16 cellular contexts compared by ENCODE assay signal in the genomic region with DNA sequence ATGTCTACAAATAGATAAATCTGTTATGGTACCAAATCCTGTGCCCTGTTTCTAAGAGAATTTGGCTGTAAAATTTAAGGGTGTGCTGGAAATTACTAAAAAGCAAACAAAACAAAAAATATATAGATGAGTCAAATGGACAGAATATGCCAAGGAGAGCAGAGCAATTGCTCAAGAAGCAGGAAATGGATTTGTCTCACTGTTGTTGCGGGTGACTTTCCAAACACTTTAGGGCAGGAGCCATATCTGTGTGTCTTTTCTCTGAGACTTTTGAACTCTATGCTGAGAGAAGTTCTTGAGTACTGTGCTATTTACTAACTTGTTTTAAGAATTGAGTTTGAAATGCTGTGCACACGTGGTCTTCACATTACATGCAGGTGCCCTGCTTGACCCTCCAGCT.
A peak's percentile ranks its signal among the peaks of the same experiment; 100 is the strongest.
DNase-seq lines count a peak whose midpoint lies in the region; ATAC-seq and TF ChIP-seq lines count a peak whose summit lies in the region.
"Had no signal": no experiment of that assay in that cellular context is flagged by ENCODE, and none has a peak within 500 bp of the region (broad histone marks: within the 10 kb centered on the region; RNA-seq: fewer than 3 reads in every experiment).

No MANE protein-coding gene starts in this region.

- H3K27me3 ChIP-seq in ACC112 (ENCODE audit: insufficient read depth, low read length) (no peaks in the 10 kb centered on the region), ascending aorta (no peaks in the 10 kb centered on the region)

- peaks cover 6% of the 10 kb centered on the region for H3K9me3 Mint-ChIP-seq in HFFc6
- H3K9me3 Mint-ChIP-seq: activated T-cell treated with anti-CD3 and anti-CD28 coated beads, Interleukin-2, amount 50 U/mL, for 24 hours had no signal

- H3K4me3 Mint-ChIP-seq in HFFc6 = no peak overlapping the region
- H3K4me3 Mint-ChIP-seq: activated naive CD8-positive, alpha-beta T cell treated with anti-CD3 and anti-CD28 coated beads, Interleukin-2, amount 10 ng/mL, durations not matched to agents 7 days and 5 days; activated T-cell treated with anti-CD3 and anti-CD28 coated beads, Interleukin-2, amount 50 U/mL, for 24 hours; mesothelial cell of epicardium; T-helper 1 cell treated with Interleukin-12 subunit alpha and Interleukin-12 subunit beta and Interleukin-4 antibody, amounts not matched to agents 30 μg/mL and 1 μg/mL, for 36 hours had no signal

- H3K4me1 ChIP-seq in ACC112 (ENCODE audit: control insufficient read depth, insufficient read depth, low read length, unreplicated experiment) = peaks cover 26% of the 10 kb centered on the region
- peaks cover 6 to 30% of the 10 kb centered on the region in 2 donors for H3K4me1 ChIP-seq in ascending aorta

- H3K4me3 ChIP-seq in ACC112 (ENCODE audit: low read depth, low read length) (no peak overlapping the region), ascending aorta (no peak overlapping the region)

- peak; percentile 34 for ATAC-seq in left colon
- ATAC-seq in GM21737 (IDR thresholded peaks at IDR 0.05; ENCODE audit: unreplicated experiment) = no peak
- no peak for ATAC-seq in GM21529 (IDR thresholded peaks at IDR 0.05; ENCODE audit: unreplicated experiment)

- peaks cover 9% of the 10 kb centered on the region for H3K36me3 Mint-ChIP-seq in HFFc6 (ENCODE audit: low read depth)

- intact Hi-C loops in ascending aorta (cut with DNase I) (loop anchor here (5.0 kb wide), 2 partner anchors 60 to 220 kb away; a partner anchor contains a TSS), left colon (cut with DNase I, micrococcal nuclease) (no loop called here)

- DNase-seq in HFFc6 (peak; percentile 28), ascending aorta (ENCODE audit: low spot score in 2 of 2) (no peak), left colon (no peak), NCI-H2081 treated with DMSO at 0.1 percent for 48 hours (lab: John Stamatoyannopoulos, UW) (no peak), NCI-H146 treated with DMSO at 0.1 percent for 48 hours (lab: John Stamatoyannopoulos, UW; ENCODE audit: unreplicated experiment) (no peak)
- DNase-seq: activated naive CD8-positive, alpha-beta T cell treated with anti-CD3 and anti-CD28 coated beads, Interleukin-2, amount 10 ng/mL, durations not matched to agents 7 days and 5 days; activated T-cell treated with anti-CD3 and anti-CD28 coated beads, Interleukin-2, amount 50 U/mL, for 24 hours; NCI-H1105 treated with DMSO at 0.1 percent for 48 hours; NCI-H446; nucleus accumbens; small intestine had no signal

- no peaks in the 10 kb centered on the region for H3K27me3 Mint-ChIP-seq in HFFc6 (ENCODE audit: insufficient read depth)
- H3K27me3 Mint-ChIP-seq: activated naive CD8-positive, alpha-beta T cell treated with anti-CD3 and anti-CD28 coated beads, Interleukin-2, amount 10 ng/mL, durations not matched to agents 7 days and 5 days; activated T-cell treated with anti-CD3 and anti-CD28 coated beads, Interleukin-2, amount 50 U/mL, for 24 hours had no signal

- peak overlapping the region; percentile 53; the same call in 1 of the 2 replicates for H3K27ac Mint-ChIP-seq in HFFc6
- H3K27ac Mint-ChIP-seq: activated naive CD8-positive, alpha-beta T cell treated with anti-CD3 and anti-CD28 coated beads, Interleukin-2, amount 10 ng/mL, durations not matched to agents 7 days and 5 days; activated T-cell treated with anti-CD3 and anti-CD28 coated beads, Interleukin-2, amount 50 U/mL, for 24 hours; mesothelial cell of epicardium; T-helper 1 cell treated with Interleukin-12 subunit alpha and Interleukin-12 subunit beta and Interleukin-4 antibody, amounts not matched to agents 30 μg/mL and 1 μg/mL, for 36 hours had no signal

- H2AFZ ChIP-seq in ACC112 (ENCODE audit: low read length, unreplicated experiment) = peak overlapping the region; percentile 47

- TF ChIP-seq CTCF in HFFc6 (IDR thresholded peaks at IDR 0.05) = no peak
- TF ChIP-seq CTCF in ascending aorta (IDR thresholded peaks at IDR 0.05) = no peak

- no peaks in the 10 kb centered on the region for H3K79me2 ChIP-seq in ACC112 (ENCODE audit: control insufficient read depth, insufficient read depth, low read length, unreplicated experiment)

- peak overlapping the region; percentile 60 for H3K27ac ChIP-seq in ACC112 (ENCODE audit: low read depth, low read length)
- H3K27ac ChIP-seq in ascending aorta = peak overlapping the region; percentile 58 to 82

- H3K4me1 Mint-ChIP-seq in HFFc6 (ENCODE audit: low read depth) = peaks cover 33% of the 10 kb centered on the region

- H3K36me3 ChIP-seq in ACC112 (ENCODE audit: insufficient read depth, low read length) = no peaks in the 10 kb centered on the region
- no peaks in the 10 kb centered on the region for H3K36me3 ChIP-seq in ascending aorta

- no peaks in the 10 kb centered on the region for H3K9me3 ChIP-seq in ascending aorta
